In genomic region chr1:5868931-5869500, GRCh38 we compare ENCODE assay signal across 15 cellular contexts.
A peak's percentile ranks its signal among the peaks of the same experiment; 100 is the strongest.
DNase-seq lines count a peak whose midpoint lies in the region; ATAC-seq, FAIRE-seq and TF ChIP-seq lines count a peak whose summit lies in the region.
"Had no signal": no experiment of that assay in that cellular context is flagged by ENCODE, and none has a peak within 500 bp of the region (broad histone marks: within the 10 kb centered on the region; RNA-seq: fewer than 3 reads in every experiment).

No MANE protein-coding gene starts in this region.

- H3K56ac ChIP-seq in H9 (ENCODE audit: insufficient read length, low read depth, low read length) (no peak overlapping the region), IMR-90 (ENCODE audit: extremely low read depth, insufficient read depth, low read length) (no peak overlapping the region)

- H3K4me3 ChIP-seq in IMR-90 (ENCODE audit: insufficient read depth, low read depth, low read length) = no peak overlapping the region
- H3K4me3 ChIP-seq: GM23248 had no signal

- H4K20me1 ChIP-seq in H9 (ENCODE audit: control insufficient read depth, insufficient read depth, insufficient read length) (peaks cover 7% of the 10 kb centered on the region), IMR-90 (ENCODE audit: insufficient read depth, low read length) (no peaks in the 10 kb centered on the region)

- H2BK12ac ChIP-seq in H9 (ENCODE audit: insufficient read length, low read depth, low read length) = no peak overlapping the region

- POLR2A ChIA-PET in IMR-90 (lab: Charles Lee; ENCODE audit: unreplicated experiment) = no interaction called here

- no peak overlapping the region for H2AFZ ChIP-seq in H9 (ENCODE audit: low read length)
- peak overlapping the region; percentile 8 for H2AFZ ChIP-seq in IMR-90 (replicated peaks; ENCODE audit: low read length, poor library complexity)
- H2AFZ ChIP-seq: GM23248 had no signal

- 0 out of 2 replicates have a peak, but pooled peaks cover 3% of the 10 kb centered on the region for H3K9me1 ChIP-seq in IMR-90 (ENCODE audit: insufficient read depth, low read length)

- H3K9ac ChIP-seq in H9 (ENCODE audit: extremely low read depth, insufficient read length, low read length) = no peak overlapping the region
- no peak overlapping the region for H3K9ac ChIP-seq in IMR-90 (ENCODE audit: low read depth, low read length)
- H3K9ac ChIP-seq: GM23248 had no signal

- H3K4me3 Mint-ChIP-seq in H9 = no peak overlapping the region
- peak overlapping the region; percentile 26 for H3K4me3 Mint-ChIP-seq in endothelial cell (ENCODE audit: unreplicated experiment)
- H3K4me3 Mint-ChIP-seq: B cell; CD4-positive, alpha-beta memory T cell had no signal

- DNase-seq in H9 = no peak
- DNase-seq in IMR-90 = no peak
- DNase-seq in endothelial cell (ENCODE audit: low spot score) = no peak
- DNase-seq in urothelium cell line (ENCODE audit: low spot score) = no peak
- DNase-seq in left colon = no peak
- DNase-seq in stimulated activated naive CD8-positive, alpha-beta T cell treated with anti-CD3 and anti-CD28 coated beads, Interleukin-15, Interleukin-2, amounts not matched to agents 100 U/mL and 50 U/mL, for 24 hours = no peak
- no peak for DNase-seq in COR-L47 (lab: John Stamatoyannopoulos, UW)
- DNase-seq: C1 segment of cervical spinal cord; CD4-positive, alpha-beta memory T cell; GF-D8; GM23248; H7; KG1 had no signal

- peaks cover 5% of the 10 kb centered on the region for H3K36me3 ChIP-seq in IMR-90 (ENCODE audit: control insufficient read depth, insufficient read depth, low read length)

- H4K8ac ChIP-seq in H9 (replicated peaks; ENCODE audit: insufficient read length, low read depth, low read length) = peak overlapping the region; percentile 26
- no peak overlapping the region for H4K8ac ChIP-seq in IMR-90 (ENCODE audit: low read depth in 2 of 2, low read length in 2 of 2)

- TF ChIP-seq RAD21 in IMR-90 (IDR thresholded peaks at IDR 0.05; ENCODE audit: low read length) = no peak

- H3K9me3 Mint-ChIP-seq in H9 = peaks cover 13 to 14% of the 10 kb centered on the region in 2 experiments
- H3K9me3 Mint-ChIP-seq in endothelial cell (ENCODE audit: unreplicated experiment) = no peaks in the 10 kb centered on the region

- no peaks in the 10 kb centered on the region for H3K79me2 ChIP-seq in H9 (ENCODE audit: insufficient read depth, low read length)

- no peak overlapping the region for H3K4me2 ChIP-seq in H9 (ENCODE audit: insufficient read depth, insufficient read length, low read length)
- H3K4me2 ChIP-seq in IMR-90 (ENCODE audit: low read depth, low read length) = no peak overlapping the region

- H3K36me3 Mint-ChIP-seq in H9 (ENCODE audit: insufficient read depth in 1 of 3, low read depth in 3 of 3) (peaks cover 29 to 48% (median 35%) of the 10 kb centered on the region in 3 experiments), endothelial cell (ENCODE audit: low read depth, unreplicated experiment) (peaks cover 18% of the 10 kb centered on the region)

- no TSS peak for BruUV-seq in IMR-90 (replicated peaks; lab: Mats Ljungman, UMichigan)

- H3K79me1 ChIP-seq in H9 (ENCODE audit: insufficient read depth, low read depth, low read length, poor library complexity, severe bottlenecking) = no peaks in the 10 kb centered on the region
- no peaks in the 10 kb centered on the region for H3K79me1 ChIP-seq in IMR-90 (ENCODE audit: low read depth in 1 of 2, low read length in 2 of 2)

- CTCF ChIA-PET in IMR-90 (lab: Yijun Ruan, JAX) = no interaction called here

- no peaks in the 10 kb centered on the region for H3K23me2 ChIP-seq in H9 (ENCODE audit: insufficient read length, low read depth, low read length, poor library complexity, severe bottlenecking)

- intact Hi-C loops in IMR-90 (cut with micrococcal nuclease) = no loop called here
- intact Hi-C loops in left colon (cut with DNase I, micrococcal nuclease) = no loop called here

- peaks cover 7% of the 10 kb centered on the region for H3K9me3 ChIP-seq in H9 (ENCODE audit: control insufficient read depth, low read depth, low read length)
- no peaks in the 10 kb centered on the region for H3K9me3 ChIP-seq in IMR-90 (ENCODE audit: control insufficient read depth, insufficient read depth, low read length)

- H3K23ac ChIP-seq in H9 (ENCODE audit: insufficient read length, low read depth, low read length) (no peak overlapping the region), IMR-90 (ENCODE audit: low read depth, low read length) (no peak overlapping the region)

- dilution Hi-C loops in IMR-90 (cut with HindIII; ENCODE audit: low sequenced_read_pairs, unreplicated experiment) = no loop called here

- H3K4ac ChIP-seq in H9 (ENCODE audit: low read depth, low read length) = no peak overlapping the region
- no peak overlapping the region for H3K4ac ChIP-seq in IMR-90 (ENCODE audit: low read depth, low read length)

- in situ Hi-C loops in IMR-90 (cut with MboI; ENCODE audit: low sequenced_read_pairs) = no loop called here

- TF ChIP-seq CTCF in H9 (conservative IDR thresholded peaks at IDR 0.05) (no peak), IMR-90 (conservative IDR thresholded peaks at IDR 0.05; ENCODE audit: low read depth, low read length) (no peak), endothelial cell (IDR thresholded peaks at IDR 0.05; ENCODE audit: unreplicated experiment) (no peak)

- peak; percentile 92 for FAIRE-seq in urothelium cell line (lab: Jason Lieb, UNC)
- FAIRE-seq: A204.1 had no signal

- no peak for TF ChIP-seq POLR2A in IMR-90 (IDR thresholded peaks at IDR 0.05; ENCODE audit: low read depth, low read length)

- no peak overlapping the region for H4K91ac ChIP-seq in H9 (ENCODE audit: insufficient read length, low read depth, low read length)
- H4K91ac ChIP-seq in IMR-90 (ENCODE audit: insufficient read depth, low read depth, low read length) = no peak overlapping the region

- H2AK5ac ChIP-seq in H9 (ENCODE audit: insufficient read length, low read length) = no peak overlapping the region
- no peak overlapping the region for H2AK5ac ChIP-seq in IMR-90 (ENCODE audit: low read depth, low read length)

- H3K18ac ChIP-seq in H9 (ENCODE audit: insufficient read length, low read depth, low read length) (no peak overlapping the region), IMR-90 (ENCODE audit: low read depth, low read length) (no peak overlapping the region)

- H3K4me1 ChIP-seq in H9 (ENCODE audit: insufficient read depth, low read length) = no peaks in the 10 kb centered on the region
- H3K4me1 ChIP-seq in IMR-90 (ENCODE audit: control insufficient read depth, insufficient read depth, low read length) = no peaks in the 10 kb centered on the region

- no peak overlapping the region for H2BK5ac ChIP-seq in H9 (ENCODE audit: insufficient read length, low read length)
- no peak overlapping the region for H2BK5ac ChIP-seq in IMR-90 (ENCODE audit: low read depth, low read length, poor library complexity, severe bottlenecking)

- H2BK15ac ChIP-seq in H9 (ENCODE audit: low read depth, low read length) (no peak overlapping the region), IMR-90 (ENCODE audit: low read depth, low read length) (no peak overlapping the region)

- H3K27me3 Mint-ChIP-seq in H9 (ENCODE audit: low read depth) = no peaks in the 10 kb centered on the region
- peaks cover 15% of the 10 kb centered on the region for H3K27me3 Mint-ChIP-seq in endothelial cell (ENCODE audit: unreplicated experiment)
- H3K27me3 Mint-ChIP-seq: B cell; CD4-positive, alpha-beta memory T cell had no signal

- H3K4me1 Mint-ChIP-seq in H9 (peaks cover 3 to 6% of the 10 kb centered on the region in 2 experiments; a peak in 2 of 4 replicates), endothelial cell (ENCODE audit: unreplicated experiment) (no peaks in the 10 kb centered on the region)
- H3K4me1 Mint-ChIP-seq: B cell had no signal

- no peak overlapping the region for H2BK20ac ChIP-seq in H9 (ENCODE audit: low read depth, low read length, poor library complexity, severe bottlenecking)
- no peak overlapping the region for H2BK20ac ChIP-seq in IMR-90 (ENCODE audit: low read depth, low read length)

- H4K5ac ChIP-seq in H9 (ENCODE audit: insufficient read length, low read depth, low read length) = peak overlapping the region; percentile 2
- no peak overlapping the region for H4K5ac ChIP-seq in IMR-90 (ENCODE audit: low read depth, low read length)

- H3K14ac ChIP-seq in H9 (ENCODE audit: insufficient read depth, low read length) (no peak overlapping the region; the same call in 1 of the 2 replicates), IMR-90 (replicated peaks; ENCODE audit: low read depth, low read length) (no peak overlapping the region)

- H3K27ac ChIP-seq in H9 (ENCODE audit: insufficient read length, low read depth, low read length) (no peak overlapping the region), IMR-90 (ENCODE audit: insufficient read depth, low read length) (no peak overlapping the region)
- H3K27ac ChIP-seq: GM23248 had no signal

- no peak overlapping the region for H3T11ph ChIP-seq in H9 (ENCODE audit: low read length)

- H2BK120ac ChIP-seq in H9 (ENCODE audit: low read depth, low read length, poor library complexity, severe bottlenecking) = no peak overlapping the region
- H2BK120ac ChIP-seq in IMR-90 (ENCODE audit: low read depth, low read length) = no peak overlapping the region

- H2AK9ac ChIP-seq in IMR-90 (replicated peaks; ENCODE audit: low read depth, low read length, poor library complexity) = no peak overlapping the region

- H3K27ac Mint-ChIP-seq in H9 = no peak overlapping the region; a peak in 1 of 7 replicates
- no peak overlapping the region for H3K27ac Mint-ChIP-seq in endothelial cell (ENCODE audit: unreplicated experiment)
- H3K27ac Mint-ChIP-seq: B cell had no signal

- H3K27me3 ChIP-seq in H9 (ENCODE audit: insufficient read depth, low read length) (no peaks in the 10 kb centered on the region), IMR-90 (ENCODE audit: control insufficient read depth, insufficient read depth, low read length) (no peaks in the 10 kb centered on the region)

- ATAC-seq in IMR-90 (ENCODE audit: low read depth) = no peak
- ATAC-seq in left colon = no peak
- ATAC-seq in stimulated activated naive CD8-positive, alpha-beta T cell treated with anti-CD3 and anti-CD28 coated beads, Interleukin-15, Interleukin-2, amounts not matched to agents 100 U/mL and 50 U/mL, for 24 hours = no peak

- WGBS in H9 (ENCODE audit: extremely low coverage, insufficient read length, low lambda C conversion rate) = no CpG with 5 or more reads among the region's 6 CpGs
- WGBS in IMR-90 (ENCODE audit: extremely low coverage in 2 of 2, insufficient read length in 1 of 2), 2 experiments = 94% methylated on average over 5 of the region's 6 CpGs; no CpG with 5 or more reads in 1 of the 2 experiments

TF ChIP-seq in IMR-90, 13 proteins besides CTCF, POLR2A, EP300 and RAD21 (continues in another document):
- TF ChIP-seq MXI1 (IDR thresholded peaks at IDR 0.05; ENCODE audit: borderline replicate concordance, low read depth, low read length) (no peak), NFE2L2 (IDR thresholded peaks at IDR 0.05; ENCODE audit: low read depth, low read length) (no peak), MAZ (IDR thresholded peaks at IDR 0.05; ENCODE audit: borderline replicate concordance, low read depth, low read length) (no peak), CHD1 (IDR thresholded peaks at IDR 0.05; ENCODE audit: low read depth, low read length) (no peak), SMC3 (IDR thresholded peaks at IDR 0.05; ENCODE audit: low read depth, low read length) (no peak), BHLHE40 (IDR thresholded peaks at IDR 0.05; ENCODE audit: low read depth, low read length) (no peak)
